In genomic region chr16:69064164-69064563, GRCh38 we compare ENCODE assay signal across 15 cellular contexts. TPM values are rescaled to one million over a fixed set of nuclear protein-coding genes. Genes with fewer than 3 reads are reported as not detected.
DNase-seq lines count a peak whose midpoint lies in the region; ATAC-seq and TF ChIP-seq lines count a peak whose summit lies in the region.
"Had no signal": no experiment of that assay in that cellular context is flagged by ENCODE, and none has a peak within 500 bp of the region (broad histone marks: within the 10 kb centered on the region; RNA-seq: fewer than 3 reads in every experiment).

No MANE protein-coding gene starts in this region.

- intact Hi-C loops in PC-9 (cut with micrococcal nuclease; ENCODE audit: unreplicated experiment) = no loop called here

- no peak overlapping the region for H2AFZ ChIP-seq in GM23248
- no peak overlapping the region for H2AFZ ChIP-seq in PC-9

- in situ Hi-C loops in GM23248 (cut with MboI) (no loop called here), KBM-7 (cut with MboI; ENCODE audit: low pct_unique_long_range_greater_than_20kb, low sequenced_read_pairs) (no loop called here)

- H3K27me3 ChIP-seq in GM23248 (replicated peaks; ENCODE audit: insufficient read depth) = no peaks in the 10 kb centered on the region
- no peaks in the 10 kb centered on the region for H3K27me3 ChIP-seq in PC-9 (ENCODE audit: insufficient read depth, low read depth)

- H3K79me2 ChIP-seq in GM23248 (ENCODE audit: insufficient read depth) (no peaks in the 10 kb centered on the region), PC-9 (ENCODE audit: low read depth) (no peaks in the 10 kb centered on the region)

- H3F3A ChIP-seq in GM23248 (ENCODE audit: insufficient read depth) (peaks cover 9% of the 10 kb centered on the region; the same call in 1 of the 2 replicates), PC-9 (ENCODE audit: insufficient read depth, low read depth) (peaks cover 39% of the 10 kb centered on the region)

- H3K4me1 ChIP-seq in GM23248 (ENCODE audit: insufficient read depth) (peaks cover 12% of the 10 kb centered on the region), PC-9 (replicated peaks; ENCODE audit: insufficient read depth) (peaks cover 28% of the 10 kb centered on the region)
- H3K4me1 ChIP-seq: prostate gland had no signal

- no peak for TF ChIP-seq CTCF in PC-9 (conservative IDR thresholded peaks at IDR 0.05)

- DNase-seq in GM23248 = peak; percentile 72
- peak; percentile 56 to 92 for DNase-seq in PC-9
- peak; percentile 95 for DNase-seq in renal cortical epithelial cell (ENCODE audit: low read depth)
- DNase-seq in stimulated activated CD4-positive, alpha-beta T cell treated with anti-CD3 and anti-CD28 coated beads, Interleukin-12 subunit alpha, Interleukin-12 subunit beta, amount 100 ng/mL, for 4 hours = no peak
- no peak for DNase-seq in NCI-H748 treated with DMSO at 0.1 percent for 48 hours (lab: John Stamatoyannopoulos, UW)
- DNase-seq in KBM-7 = no peak
- DNase-seq: activated CD4-positive, alpha-beta T cell treated with anti-CD3 and anti-CD28 coated beads for 36 hours; activated gamma-delta T cell treated with Interleukin-2 at 50 U/mL for 16 hours; aorta; glutamatergic neuron; NCI-H187 treated with DMSO at 0.1 percent for 48 hours had no signal

- H3K9me3 ChIP-seq in GM23248 (ENCODE audit: low read depth) (no peaks in the 10 kb centered on the region), PC-9 (ENCODE audit: insufficient read depth, low read depth) (no peaks in the 10 kb centered on the region)
- H3K9me3 ChIP-seq: prostate gland had no signal

- ATAC-seq in esophagus mucosa = peak; percentile 45
- ATAC-seq: activated CD4-positive, alpha-beta T cell treated with anti-CD3 and anti-CD28 coated beads for 36 hours; stimulated activated memory B cell treated with anti-CD40 and anti-IgM and Interleukin-4, amounts not matched to agents 10 μg/mL and 1 μg/mL and 100 μg/mL, for 72 hours had no signal

- H3K27ac ChIP-seq in GM23248 (peak overlapping the region; percentile 22), PC-9 (peak overlapping the region; percentile 43; the same call in 1 of the 2 replicates)
- H3K27ac ChIP-seq: prostate gland had no signal

- H3K9ac ChIP-seq in GM23248 = no peak overlapping the region

- H3K36me3 ChIP-seq in GM23248 (ENCODE audit: low read depth) = no peaks in the 10 kb centered on the region
- H3K36me3 ChIP-seq in PC-9 (ENCODE audit: low read depth) = no peaks in the 10 kb centered on the region
- H3K36me3 ChIP-seq: prostate gland had no signal

- H3K4me3 ChIP-seq in GM23248 (no peak overlapping the region), PC-9 (no peak overlapping the region)
- H3K4me3 ChIP-seq: prostate gland had no signal

- no peaks in the 10 kb centered on the region for H4K20me1 ChIP-seq in GM23248 (ENCODE audit: insufficient read depth)
- H4K20me1 ChIP-seq in PC-9 (ENCODE audit: insufficient read depth) = no peaks in the 10 kb centered on the region

- no TSS peak for BruUV-seq in PC-9 (replicated peaks; lab: Mats Ljungman, UMichigan)

- POLR2A ChIA-PET in PC-9 (lab: Charles Lee; ENCODE audit: unreplicated experiment) = interaction anchor here (0.5 kb wide), 1 partner anchor 261 kb away, joined by 4 read pairs; no protein-coding TSS in a partner anchor

- no peaks in the 10 kb centered on the region for H3K9me2 ChIP-seq in GM23248 (ENCODE audit: insufficient read depth)
- H3K9me2 ChIP-seq in PC-9 (ENCODE audit: insufficient read depth) = no peaks in the 10 kb centered on the region

- CTCF ChIA-PET in PC-9 (lab: Charles Lee) = no interaction called here

- H3K4me2 ChIP-seq in GM23248 (ENCODE audit: unreplicated experiment) = no peak overlapping the region
- H3K4me2 ChIP-seq in PC-9 = peak overlapping the region; percentile 47

- 93 to 96% methylated on average over 1 of the region's 1 CpG for WGBS in GM23248 (ENCODE audit: low coverage in 1 of 2, low lambda C conversion rate in 2 of 2, missing lambda C conversion rate in 2 of 2), 2 experiments

RNA-seq across cellular contexts. Expression of gene HAS3, which starts 41.3 kb away (rescaled TPM):
- 0.43 TPM in 1 of 2 replicates, not detected in the other for total RNA-seq in GM23248 (2014; rRNA removed; shearing (Covaris generic))
- polyA plus RNA-seq in GM23248 (2016; fragmentation: Nextera tagmentation; extraction: Ambion mirVana) = 0.14 TPM in 1 of 2 replicates, not detected in the other
- total RNA-seq in PC-9 (2021) = 2.5 and 2.7 TPM in 2 replicates
- 72.2 TPM for total RNA-seq in esophagus mucosa
- total RNA-seq in renal cortical epithelial cell = 15.5 and 22.8 TPM in 2 replicates
- total RNA-seq: NCI-H460 had no signal

Comparison
In these comparisons a context has a peak if more than half of its experiments do, and no peak if none do; other contexts are left out.
1. DNase-seq: peak in GM23248 (single experiment), PC-9 (2 of 2) and renal cortical epithelial cell (single experiment); none in stimulated activated CD4-positive, alpha-beta T cell treated with anti-CD3 and anti-CD28 coated beads, Interleukin-12 subunit alpha, Interleukin-12 subunit beta, amount 100 ng/mL, for 4 hours (single experiment), NCI-H748 treated with DMSO at 0.1 percent for 48 hours (single experiment) and KBM-7 (single experiment).